In the genomic region with DNA sequence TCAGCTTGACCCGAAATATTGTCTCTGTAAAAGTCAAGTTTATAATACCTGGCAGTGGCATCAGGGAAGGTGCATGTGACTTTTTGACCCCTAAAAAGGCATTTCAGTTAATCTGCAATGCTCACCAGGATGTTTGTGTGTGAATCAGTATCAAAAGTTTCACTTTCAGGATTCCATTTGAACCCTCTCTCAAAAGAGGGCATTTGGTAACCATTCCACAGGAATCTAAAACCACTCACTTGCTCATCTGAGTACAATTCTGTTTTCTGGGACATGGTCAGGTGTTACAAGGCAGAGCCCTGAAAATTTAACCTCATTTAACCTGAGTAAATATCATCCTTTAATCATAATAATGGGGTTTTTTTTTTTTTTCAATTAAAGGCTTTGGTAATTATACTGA, we compare ENCODE assay signal across 32 cellular contexts.
"Had no signal": no experiment of that assay in that cellular context is flagged by ENCODE, and none has a peak within 500 bp of the region (broad histone marks: within the 10 kb centered on the region; RNA-seq: fewer than 3 reads in every experiment).

No MANE protein-coding gene starts in this region.

- H3K4me3 Mint-ChIP-seq: activated CD4-positive, alpha-beta memory T cell treated with anti-CD3 and anti-CD28 coated beads for 36 hours; activated naive CD8-positive, alpha-beta T cell treated with anti-CD3 and anti-CD28 coated beads for 36 hours; activated T-cell treated with anti-CD3 and anti-CD28 coated beads, Interleukin-2, amount 50 U/mL, for 24 hours; dendritic cell treated with granulocyte-macrophage colony-stimulating factor and Interleukin-4, amounts not matched to agents 40 ng/mL and 50 ng/mL, for 4 days; endodermal cell; mesothelial cell of epicardium; naive B cell; nephron progenitor cell; stimulated activated memory B cell treated with anti-CD40 and anti-IgM and Interleukin-4, amounts not matched to agents 10 μg/mL and 1 μg/mL and 100 μg/mL, for 72 hours; stimulated activated naive CD8-positive, alpha-beta T cell treated with anti-CD3 and anti-CD28 coated beads, Interleukin-15, amount 100 ng/mL, for 72 hours; T-cell; type B pancreatic cell had no signal

- H3K36me3 ChIP-seq: brain microvascular endothelial cell, esophagus muscularis mucosa, neutrophil, uterus had no signal

- H3K27ac ChIP-seq: brain microvascular endothelial cell, esophagus muscularis mucosa, neutrophil, uterus, VCaP had no signal

- H3K27me3 ChIP-seq: brain microvascular endothelial cell, esophagus muscularis mucosa, neutrophil, uterus had no signal

- H3K9me3 ChIP-seq: esophagus muscularis mucosa, neutrophil, uterus had no signal

- H3K9me3 Mint-ChIP-seq: activated CD4-positive, alpha-beta memory T cell treated with anti-CD3 and anti-CD28 coated beads for 36 hours; activated naive CD8-positive, alpha-beta T cell treated with anti-CD3 and anti-CD28 coated beads for 36 hours; activated T-cell treated with anti-CD3 and anti-CD28 coated beads, Interleukin-2, amount 50 U/mL, for 24 hours; dendritic cell treated with granulocyte-macrophage colony-stimulating factor and Interleukin-4, amounts not matched to agents 40 ng/mL and 50 ng/mL, for 4 days; endodermal cell; mesothelial cell of epicardium; naive B cell; nephron progenitor cell; stimulated activated memory B cell treated with anti-CD40 and anti-IgM and Interleukin-4, amounts not matched to agents 10 μg/mL and 1 μg/mL and 100 μg/mL, for 72 hours; stimulated activated naive CD8-positive, alpha-beta T cell treated with anti-CD3 and anti-CD28 coated beads, Interleukin-15, amount 100 ng/mL, for 72 hours; T-cell; type B pancreatic cell had no signal

- H3K4me3 ChIP-seq: esophagus muscularis mucosa, uterus had no signal

- H3K27me3 Mint-ChIP-seq: activated naive CD8-positive, alpha-beta T cell treated with anti-CD3 and anti-CD28 coated beads for 36 hours; activated T-cell treated with anti-CD3 and anti-CD28 coated beads, Interleukin-2, amount 50 U/mL, for 24 hours; dendritic cell treated with granulocyte-macrophage colony-stimulating factor and Interleukin-4, amounts not matched to agents 40 ng/mL and 50 ng/mL, for 4 days; naive B cell; stimulated activated memory B cell treated with anti-CD40 and anti-IgM and Interleukin-4, amounts not matched to agents 10 μg/mL and 1 μg/mL and 100 μg/mL, for 72 hours; stimulated activated naive CD8-positive, alpha-beta T cell treated with anti-CD3 and anti-CD28 coated beads, Interleukin-15, amount 100 ng/mL, for 72 hours; T-cell; type B pancreatic cell had no signal

- H3K36me3 Mint-ChIP-seq: activated CD4-positive, alpha-beta memory T cell treated with anti-CD3 and anti-CD28 coated beads for 36 hours; mesothelial cell of epicardium; naive B cell; stimulated activated memory B cell treated with anti-CD40 and anti-IgM and Interleukin-4, amounts not matched to agents 10 μg/mL and 1 μg/mL and 100 μg/mL, for 72 hours; T-cell; type B pancreatic cell had no signal

- ATAC-seq: left colon; sciatic nerve; stimulated activated memory B cell treated with anti-CD40 and anti-IgM and Interleukin-4, amounts not matched to agents 10 μg/mL and 1 μg/mL and 100 μg/mL, for 72 hours; stimulated activated naive CD8-positive, alpha-beta T cell treated with anti-CD3 and anti-CD28 coated beads, Interleukin-15, amount 100 ng/mL, for 72 hours; T-cell had no signal

- DNase-seq: activated CD4-positive, alpha-beta memory T cell treated with anti-CD3 and anti-CD28 coated beads for 36 hours; activated CD4-positive, alpha-beta T cell treated with anti-CD3 and anti-CD28 coated beads for 4 hours; activated CD8-positive, alpha-beta memory T cell treated with anti-CD3 and anti-CD28 coated beads, Interleukin-2, amount 50 U/mL, for 4 hours; activated naive CD4-positive, alpha-beta T cell; activated naive CD8-positive, alpha-beta T cell treated with anti-CD3 and anti-CD28 coated beads for 36 hours; activated T-cell treated with anti-CD3 and anti-CD28 coated beads, Interleukin-2, amount 50 U/mL, for 24 hours; amniotic stem cell; brain microvascular endothelial cell; central memory CD4-positive, alpha-beta T cell; endodermal cell; foreskin melanocyte; glutamatergic neuron; islet precursor cell; left colon; naive B cell; nephron progenitor cell; retina; small intestine; stimulated activated CD4-positive, alpha-beta T cell treated with anti-CD3 and anti-CD28 coated beads, Interleukin-4, amount 100 ng/mL, for 4 hours; stimulated activated CD8-positive, alpha-beta memory T cell treated with anti-CD3 and anti-CD28 coated beads, Interleukin-4, amount 100 ng/mL, for 48 hours; stimulated activated naive CD8-positive, alpha-beta T cell treated with anti-CD3 and anti-CD28 coated beads, Interleukin-15, amount 100 ng/mL, for 72 hours; substantia nigra; T-cell; uterus had no signal

- H3K27ac Mint-ChIP-seq: activated CD4-positive, alpha-beta memory T cell treated with anti-CD3 and anti-CD28 coated beads for 36 hours; activated naive CD8-positive, alpha-beta T cell treated with anti-CD3 and anti-CD28 coated beads for 36 hours; activated T-cell treated with anti-CD3 and anti-CD28 coated beads, Interleukin-2, amount 50 U/mL, for 24 hours; dendritic cell treated with granulocyte-macrophage colony-stimulating factor and Interleukin-4, amounts not matched to agents 40 ng/mL and 50 ng/mL, for 4 days; endodermal cell; mesothelial cell of epicardium; naive B cell; nephron progenitor cell; stimulated activated memory B cell treated with anti-CD40 and anti-IgM and Interleukin-4, amounts not matched to agents 10 μg/mL and 1 μg/mL and 100 μg/mL, for 72 hours; stimulated activated naive CD8-positive, alpha-beta T cell treated with anti-CD3 and anti-CD28 coated beads, Interleukin-15, amount 100 ng/mL, for 72 hours; T-cell; type B pancreatic cell had no signal
